In genomic region chr3:63384382-63384781, GRCh38 we compare ENCODE assay signal across 34 cellular contexts.
"Had no signal": no experiment of that assay in that cellular context is flagged by ENCODE, and none has a peak within 500 bp of the region (broad histone marks: within the 10 kb centered on the region; RNA-seq: fewer than 3 reads in every experiment).

No MANE protein-coding gene starts in this region.

- FAIRE-seq: astrocyte, bronchial epithelial cell had no signal

- DNase-seq: activated effector memory CD4-positive, alpha-beta T cell treated with anti-CD3 and anti-CD28 coated beads, Interleukin-2, amount 50 U/mL, for 16 hours; activated effector memory CD4-positive, alpha-beta T cell treated with Interleukin-2 at 50 U/mL for 16 hours; activated gamma-delta T cell; activated gamma-delta T cell treated with Interleukin-2 at 50 U/mL for 16 hours; activated naive CD4-positive, alpha-beta T cell; activated naive CD4-positive, alpha-beta T cell treated with anti-CD3 and anti-CD28 coated beads for 36 hours; activated naive CD4-positive, alpha-beta T cell treated with anti-CD3 and anti-CD28 coated beads, Interleukin-2, amount 10 ng/mL, durations not matched to agents 7 days and 5 days; activated naive CD4-positive, alpha-beta T cell treated with anti-CD3 and anti-CD28 coated beads, Interleukin-2, amount 50 U/mL, for 16 hours; activated naive CD4-positive, alpha-beta T cell treated with Interleukin-2 at 50 U/mL for 16 hours; activated naive CD8-positive, alpha-beta T cell treated with anti-CD3 and anti-CD28 coated beads for 36 hours; activated naive CD8-positive, alpha-beta T cell treated with anti-CD3 and anti-CD28 coated beads, Interleukin-2, amount 10 ng/mL, durations not matched to agents 7 days and 5 days; activated naive CD8-positive, alpha-beta T cell treated with anti-CD3 and anti-CD28 coated beads, Interleukin-2, amount 50 U/mL, for 24 hours; activated T-cell treated with anti-CD3 and anti-CD28 coated beads, Interleukin-2, amount 50 U/mL, for 1 hour; activated T-cell treated with anti-CD3 and anti-CD28 coated beads, Interleukin-2, amount 50 U/mL, for 24 hours; activated T-cell treated with anti-CD3 and anti-CD28 coated beads, Interleukin-2, amount 50 U/mL, for 4 hours; activated T-cell treated with anti-CD3 and anti-CD28 coated beads, Interleukin-2, amount 50 U/mL, for 48 hours; activated T-cell treated with anti-CD3 and anti-CD28 coated beads, Interleukin-2, amount 50 U/mL, for 72 hours; adrenal gland; amniotic stem cell; amygdala; anterior cingulate cortex; aorta; body of pancreas; brain microvascular endothelial cell; caudate nucleus; central memory CD4-positive, alpha-beta T cell; cerebellar nuclear complex had no signal

- H3K27ac ChIP-seq: adrenal gland, ascending aorta, body of pancreas, brain microvascular endothelial cell, breast epithelium, cardiac muscle cell had no signal

- H3K9me3 ChIP-seq: adrenal gland, ascending aorta, body of pancreas, breast epithelium had no signal

- H3K27me3 ChIP-seq: adrenal gland, ascending aorta, body of pancreas, brain microvascular endothelial cell, breast epithelium had no signal

- H3K4me3 ChIP-seq: adrenal gland, ascending aorta, body of pancreas, breast epithelium, cardiac muscle cell had no signal

- H3K36me3 ChIP-seq: adrenal gland, ascending aorta, brain microvascular endothelial cell, breast epithelium, cardiac muscle cell had no signal

- H3K4me1 ChIP-seq: adrenal gland, ascending aorta, body of pancreas, breast epithelium had no signal

- ATAC-seq: activated naive CD4-positive, alpha-beta T cell treated with anti-CD3 and anti-CD28 coated beads, Interleukin-2, amount 50 U/mL, for 72 hours; activated naive CD8-positive, alpha-beta T cell treated with anti-CD3 and anti-CD28 coated beads, Interleukin-2, amount 50 U/mL, for 24 hours; activated T-cell treated with anti-CD3 and anti-CD28 coated beads, Interleukin-2, amount 50 U/mL, for 4 hours; activated T-cell treated with anti-CD3 and anti-CD28 coated beads, Interleukin-2, amount 50 U/mL, for 72 hours; activated T-helper 17 cell treated with anti-CD3 and anti-CD28 coated beads, Interleukin-2, amount 50 U/mL, for 72 hours; body of pancreas had no signal
